In the genomic region with DNA sequence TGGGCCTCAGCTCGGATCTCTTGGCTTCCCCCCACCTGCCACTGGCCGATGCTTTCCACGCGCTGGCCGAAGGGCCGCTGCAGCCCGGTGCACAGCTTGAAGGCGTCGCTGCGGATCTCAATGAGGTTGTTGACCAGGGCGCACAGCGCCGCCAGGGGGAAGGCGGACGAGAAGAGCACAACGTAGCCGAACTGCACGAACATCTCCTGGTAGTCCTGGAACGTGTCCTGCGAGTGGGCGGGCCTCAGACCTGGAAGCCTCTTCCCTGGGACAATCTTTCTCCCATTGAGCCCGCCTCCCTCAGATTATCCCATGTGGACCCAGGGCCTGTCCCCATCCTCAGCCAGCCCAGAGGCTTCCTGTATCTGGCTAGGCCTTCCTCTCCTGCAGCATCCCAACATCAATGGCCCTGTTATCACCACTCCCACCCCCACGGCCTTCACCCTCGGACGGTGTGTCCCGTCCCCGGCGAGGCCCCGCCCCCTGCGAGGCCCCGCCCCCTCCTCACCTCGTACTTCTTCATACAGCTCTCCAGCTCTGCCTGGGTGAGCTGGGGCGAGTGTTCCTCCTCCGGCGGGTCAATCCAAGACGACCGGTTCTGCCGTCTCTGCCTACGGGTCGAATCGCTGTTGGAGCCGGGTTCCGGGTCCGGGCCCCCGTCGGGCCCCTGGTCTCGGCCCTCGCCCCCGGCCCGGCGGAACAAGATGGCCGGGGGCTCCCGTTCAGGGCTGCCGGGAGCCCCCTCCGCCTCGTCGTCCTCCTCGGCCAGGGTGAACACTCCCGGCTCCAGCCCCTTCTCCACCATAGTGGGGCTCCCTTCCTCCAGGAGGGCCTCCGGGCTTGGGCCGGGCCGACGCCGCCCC, we compare ENCODE assay signal across 8 cellular contexts. TPM values are rescaled to one million over a fixed set of nuclear protein-coding genes. Genes with fewer than 3 reads are reported as not detected.
DNase-seq lines count a peak whose midpoint lies in the region; ATAC-seq and TF ChIP-seq lines count a peak whose summit lies in the region.

No MANE protein-coding gene starts in this region.

- peaks cover 0 to 34% of the 10 kb centered on the region in 2 donors for H3K36me3 ChIP-seq in gastroesophageal sphincter
- peaks cover 0 to 47% of the 10 kb centered on the region in 2 donors for H3K36me3 ChIP-seq in psoas muscle (ENCODE audit: insufficient read depth in 1 of 2, low read depth in 1 of 2)
- H3K36me3 ChIP-seq in MG63 = peaks cover 5% of the 10 kb centered on the region

- peak overlapping the region; percentile 3 to 46 for H3K4me3 ChIP-seq in gastroesophageal sphincter
- peak overlapping the region; percentile 16 for H3K4me3 ChIP-seq in psoas muscle
- H3K4me3 ChIP-seq in MG63 = no peak overlapping the region

- H3K27me3 ChIP-seq in gastroesophageal sphincter = peaks cover 30% of the 10 kb centered on the region
- no peaks in the 10 kb centered on the region for H3K27me3 ChIP-seq in psoas muscle (ENCODE audit: insufficient read depth in 3 of 3, low read length in 2 of 3)
- no peaks in the 10 kb centered on the region for H3K27me3 ChIP-seq in MG63

- TF ChIP-seq CTCF in gastroesophageal sphincter (IDR thresholded peaks at IDR 0.05) = peak in 3 of 4 experiments; percentile 23 to 56 (median 47)
- no peak for TF ChIP-seq CTCF in psoas muscle (IDR thresholded peaks at IDR 0.05)

- intact Hi-C loops in psoas muscle (cut with DNase I) = no loop called here

- H3K4me1 ChIP-seq in gastroesophageal sphincter (peaks cover 0 to 57% (median 10%) of the 10 kb centered on the region in 3 donors), psoas muscle (no peaks in the 10 kb centered on the region)

- H3K27ac ChIP-seq in gastroesophageal sphincter = peak overlapping the region in 3 of 4 donors; percentile 12 to 53 (median 27)
- no peak overlapping the region for H3K27ac ChIP-seq in psoas muscle

- ATAC-seq in gastroesophageal sphincter = peak; percentile 67
- peak in 2 of 4 donors; percentile 22 to 25 for ATAC-seq in psoas muscle
- no peak for ATAC-seq in GM21526 (IDR thresholded peaks at IDR 0.05; ENCODE audit: low FRiP score, unreplicated experiment)

- 37% methylated on average over 3 of the region's 64 CpGs; no CpG with 5 or more reads in 1 of the 2 donors for WGBS in gastroesophageal sphincter (ENCODE audit: low coverage in 1 of 2), 2 donors
- WGBS in psoas muscle, 3 donors = 62 to 64% (median 63%) methylated on average over 55 to 64 of the region's 64 CpGs

- TF ChIP-seq EP300 in gastroesophageal sphincter (IDR thresholded peaks at IDR 0.05) = no peak

- DNase-seq in activated T-cell treated with anti-CD3 and anti-CD28 coated beads for 1 hour (ENCODE audit: low read depth) (peak; percentile 49), activated T-cell treated with anti-CD3 and anti-CD28 coated beads for 4 hours (no peak), psoas muscle (no peak), LoVo (ENCODE audit: low spot score) (no peak), MG63 (no peak)
- DNase-seq in activated T-cell treated with anti-CD3 and anti-CD28 coated beads, Interleukin-2, amount 50 U/mL, for 48 hours = peak; percentile 73 to 75

- H3K9me3 ChIP-seq in gastroesophageal sphincter (no peaks in the 10 kb centered on the region), psoas muscle (no peaks in the 10 kb centered on the region), MG63 (peaks cover 2% of the 10 kb centered on the region; the same call in 1 of the 2 replicates)

- TF ChIP-seq POLR2A in gastroesophageal sphincter (IDR thresholded peaks at IDR 0.05) = no peak

RNA-seq across cellular contexts. Expression of gene ANO8, which starts 6.8 kb away (rescaled TPM):
- 1 to 10 TPM; 1.3 to 6.2 (median 4.2) TPM for total RNA-seq in gastroesophageal sphincter
- 10 to 100 TPM; 11.8 to 14.3 (median 12.9) TPM for total RNA-seq in psoas muscle
- 10 to 100 TPM in 1 of 3 donors, 1 to 10 TPM in 2; 1.5 to 13.0 (median 4.3) TPM for polyA plus RNA-seq in psoas muscle
- total RNA-seq in MG63 (2014; rRNA removed; shearing (Covaris generic); ENCODE audit: low replicate concordance) = 1.4 and 3.6 TPM in 2 replicates

RNA-seq across cellular contexts. Expression of gene GTPBP3, which starts 9.5 kb away (rescaled TPM):
- total RNA-seq in gastroesophageal sphincter (10 to 100 TPM in 3 of 4 donors, 1 to 10 TPM in 1; 9.3 to 20.2 (median 15.6) TPM), psoas muscle (10 to 100 TPM in 3 of 4 donors, 1 to 10 TPM in 1; 9.6 to 11.0 (median 10.5) TPM)
- polyA plus RNA-seq in psoas muscle = 10 to 100 TPM in 1 of 3 donors, 1 to 10 TPM in 2; 6.2 to 16.5 (median 8.8) TPM
- total RNA-seq in MG63 (2014; rRNA removed; shearing (Covaris generic); ENCODE audit: low replicate concordance) = 23.2 and 25.7 TPM in 2 replicates

RNA-seq across cellular contexts. Expression of gene DDA1, which starts 18.5 kb away (rescaled TPM):
- 10 to 100 TPM; 13.2 to 58.5 (median 19.9) TPM for total RNA-seq in gastroesophageal sphincter
- 10 to 100 TPM; 21.5 to 35.4 (median 27.9) TPM for total RNA-seq in psoas muscle
- 10 to 100 TPM; 47.2 to 90.4 (median 75.0) TPM for polyA plus RNA-seq in psoas muscle
- total RNA-seq in MG63 (2014; rRNA removed; shearing (Covaris generic); ENCODE audit: low replicate concordance) = 9.1 and 11.6 TPM in 2 replicates

RNA-seq across cellular contexts. Expression of gene MRPL34, which starts 22.2 kb away (rescaled TPM):
- 100 to 1,000 TPM in 3 of 4 donors, 10 to 100 TPM in 1; 95.0 to 175 (median 113) TPM for total RNA-seq in gastroesophageal sphincter
- 100 to 1,000 TPM; 105 to 217 (median 139) TPM for total RNA-seq in psoas muscle
- polyA plus RNA-seq in psoas muscle = 100 to 1,000 TPM; 330 to 558 (median 365) TPM
- total RNA-seq in MG63 (2014; rRNA removed; shearing (Covaris generic); ENCODE audit: low replicate concordance) = 17.2 and 26.2 TPM in 2 replicates

RNA-seq across cellular contexts. Expression of gene ABHD8, which starts 24.7 kb away (rescaled TPM):
- total RNA-seq in gastroesophageal sphincter (10 to 100 TPM; 13.2 to 34.4 (median 24.3) TPM), psoas muscle (10 to 100 TPM in 1 of 4 donors, 1 to 10 TPM in 3; 6.1 to 17.9 (median 7.6) TPM)
- 10 to 100 TPM; 12.3 to 26.8 (median 15.0) TPM for polyA plus RNA-seq in psoas muscle
- total RNA-seq in MG63 (2014; rRNA removed; shearing (Covaris generic); ENCODE audit: low replicate concordance) = 1.3 TPM in 1 of 2 replicates, not detected in the other

Comparison
In these comparisons a context has a peak if more than half of its experiments do, and no peak if none do; other contexts are left out.
1. DNase-seq: peak in activated T-cell treated with anti-CD3 and anti-CD28 coated beads for 1 hour (single experiment) and activated T-cell treated with anti-CD3 and anti-CD28 coated beads, Interleukin-2, amount 50 U/mL, for 48 hours (2 of 2); none in activated T-cell treated with anti-CD3 and anti-CD28 coated beads for 4 hours (single experiment), psoas muscle (0 of 2), LoVo (single experiment) and MG63 (single experiment).